In genomic region chr9:136694163-136694864, GRCh38 we compare ENCODE assay signal across 8 cellular contexts. TPM values are rescaled to one million over a fixed set of nuclear protein-coding genes. Genes with fewer than 3 reads are reported as not detected.
DNase-seq lines count a peak whose midpoint lies in the region; ATAC-seq, FAIRE-seq and TF ChIP-seq lines count a peak whose summit lies in the region.

No MANE protein-coding gene starts in this region.

- POLR2A ChIA-PET in endothelial cell of umbilical vein (lab: Charles Lee), result no interaction called here

- intact Hi-C loops in endothelial cell of umbilical vein (cut with micrococcal nuclease) (loop anchor here (1.0 kb wide), 1 partner anchor 209 kb away; no protein-coding TSS in a partner anchor), natural killer cell (cut with micrococcal nuclease) (no loop called here)

- H3K4me3 Mint-ChIP-seq in natural killer cell, result no peak overlapping the region

- no TSS peak for BruUV-seq in endothelial cell of umbilical vein (replicated peaks; lab: Mats Ljungman, UMichigan)

- peak; percentile 64 to 67 (median 64) for ATAC-seq in natural killer cell
- no peak for ATAC-seq in HG03097 (IDR thresholded peaks at IDR 0.05; ENCODE audit: low FRiP score, unreplicated experiment)

- CTCF ChIA-PET in endothelial cell of umbilical vein (lab: Charles Lee), result interaction anchor here (0.7 to 1.6 kb wide), 10 partner anchors 8 to 210 kb away, joined by 3 to 6 read pairs (median 4); no protein-coding TSS in a partner anchor

- no peak overlapping the region for H3K27ac Mint-ChIP-seq in natural killer cell

- no peaks in the 10 kb centered on the region for H4K20me1 ChIP-seq in endothelial cell of umbilical vein (replicated peaks; ENCODE audit: control insufficient read depth, extremely low read depth, insufficient read depth, low read length)

- H3K4me3 ChIP-seq in AG10803 (ENCODE audit: low read length) (no peak overlapping the region), GM12875 (ENCODE audit: low read depth, low read length) (no peak overlapping the region), SJCRH30 (no peak overlapping the region), endothelial cell of umbilical vein (replicated peaks in 1 of 3; ENCODE audit: insufficient read depth in 1 of 3, low read depth in 1 of 3, low read length in 3 of 3) (no peak overlapping the region)

- no peaks in the 10 kb centered on the region for H3K9me3 Mint-ChIP-seq in natural killer cell

- peaks cover 6 to 12% of the 10 kb centered on the region in 2 donors for H3K27me3 Mint-ChIP-seq in natural killer cell (ENCODE audit: low read depth in 2 of 2)

- no peaks in the 10 kb centered on the region for H3K4me1 Mint-ChIP-seq in natural killer cell

- no peak overlapping the region for H3K4me2 ChIP-seq in endothelial cell of umbilical vein (ENCODE audit: insufficient read depth, low read length)

- dilution Hi-C loops in endothelial cell of umbilical vein (cut with MboI; ENCODE audit: extremely low pct_ligation_motif_present, low sequenced_read_pairs), result no loop called here

- DNase-seq in AG10803 (ENCODE audit: low read depth) (peak; percentile 20), SJCRH30 (peak; percentile 66 to 76), endothelial cell of umbilical vein (ENCODE audit: low read depth, low spot score) (peak; percentile 61), natural killer cell (no peak), NCI-H510A (lab: John Stamatoyannopoulos, UW) (no peak), midbrain (lab: John Stamatoyannopoulos, UW) (no peak)

- H3K9ac ChIP-seq in endothelial cell of umbilical vein (replicated peaks; ENCODE audit: extremely low read depth, insufficient read depth, low read length), result no peak overlapping the region

- H3K27ac ChIP-seq in SJCRH30 (no peak overlapping the region), endothelial cell of umbilical vein (ENCODE audit: insufficient read depth, low read depth, low read length) (no peak overlapping the region)

- H3K9me3 ChIP-seq in SJCRH30 (replicated peaks), result no peaks in the 10 kb centered on the region
- H3K9me3 ChIP-seq in endothelial cell of umbilical vein (replicated peaks; ENCODE audit: control insufficient read depth, insufficient read depth, low read length), result no peaks in the 10 kb centered on the region

- peaks cover 40% of the 10 kb centered on the region for H3K4me1 ChIP-seq in SJCRH30
- H3K4me1 ChIP-seq in endothelial cell of umbilical vein (ENCODE audit: control insufficient read depth, extremely low read depth, insufficient read depth, low read length), result peaks cover 6% of the 10 kb centered on the region

- peaks cover 29% of the 10 kb centered on the region for H3K27me3 ChIP-seq in SJCRH30
- no peaks in the 10 kb centered on the region for H3K27me3 ChIP-seq in endothelial cell of umbilical vein (ENCODE audit: control insufficient read depth in 2 of 2, insufficient read depth in 2 of 2, low read length in 2 of 2)

- TF ChIP-seq POLR2A in endothelial cell of umbilical vein (IDR thresholded peaks at IDR 0.05; ENCODE audit: low read depth, low read length), result no peak

- no peaks in the 10 kb centered on the region for H3K9me1 ChIP-seq in endothelial cell of umbilical vein (replicated peaks; ENCODE audit: control insufficient read depth, extremely low read depth, insufficient read depth, low read length)

- peak; percentile 24 for FAIRE-seq in endothelial cell of umbilical vein (lab: Jason Lieb, UNC)

- H3K36me3 ChIP-seq in SJCRH30, result no peaks in the 10 kb centered on the region
- H3K36me3 ChIP-seq in endothelial cell of umbilical vein (ENCODE audit: control insufficient read depth in 2 of 2, extremely low read depth in 1 of 2, insufficient read depth in 2 of 2, low read length in 2 of 2), result no peaks in the 10 kb centered on the region

- no peaks in the 10 kb centered on the region for H3K36me3 Mint-ChIP-seq in natural killer cell

- TF ChIP-seq CTCF in AG10803 (conservative IDR thresholded peaks at IDR 0.05; ENCODE audit: low read length) (peak; percentile 64), GM12875 (IDR thresholded peaks at IDR 0.05; ENCODE audit: borderline replicate concordance, insufficient read depth, low read depth, low read length) (peak; percentile 70), endothelial cell of umbilical vein (IDR thresholded peaks at IDR 0.05; ENCODE audit: extremely low read depth in 1 of 2, insufficient read depth in 1 of 2, low read depth in 1 of 2, low read length in 2 of 2) (peak; percentile 75 to 89), natural killer cell (IDR thresholded peaks at IDR 0.05) (no peak)

- no peak overlapping the region for H2AFZ ChIP-seq in endothelial cell of umbilical vein (ENCODE audit: low read depth, low read length)

- H3K79me2 ChIP-seq in endothelial cell of umbilical vein (ENCODE audit: control insufficient read depth, insufficient read depth, low read length), result no peaks in the 10 kb centered on the region

TF ChIP-seq in endothelial cell of umbilical vein, 7 proteins besides CTCF, POLR2A, EP300 and RAD21:
- TF ChIP-seq POLR2AphosphoS5 (IDR thresholded peaks at IDR 0.05; ENCODE audit: insufficient read depth, low read depth, low read length) (no peak), GATA2 (IDR thresholded peaks at IDR 0.05; ENCODE audit: insufficient read depth, insufficient read length, low read depth, low read length) (no peak), MAX (IDR thresholded peaks at IDR 0.05; ENCODE audit: insufficient read depth, insufficient read length) (no peak)

RNA-seq across cellular contexts. Expression of gene AGPAT2, which starts 7.1 kb away (rescaled TPM):
- 11.2 and 11.8 TPM in 2 replicates for total RNA-seq in SJCRH30 (2014; rRNA removed; shearing (Covaris generic))
- total RNA-seq in endothelial cell of umbilical vein (43.0 and 45.5 TPM in 2 replicates), natural killer cell (10 to 100 TPM; 10.3 to 19.4 (median 12.0) TPM)
- 55.3 and 72.1 TPM in 2 replicates for polyA plus RNA-seq in endothelial cell of umbilical vein
- polyA plus RNA-seq in endothelial cell of umbilical vein (2011; cell fraction: cytosol; rRNA removed), result 31.4 and 42.0 TPM in 2 replicates
- polyA plus RNA-seq in endothelial cell of umbilical vein (2011; cell fraction: nucleus; rRNA removed), result 33.3 and 33.9 TPM in 2 replicates
- 26.9 and 34.8 TPM in 2 replicates for polyA plus RNA-seq in endothelial cell of umbilical vein (2012)
- polyA minus RNA-seq in endothelial cell of umbilical vein, result 25.6 and 28.5 TPM in 2 replicates
- 92.9 TPM for polyA minus RNA-seq in endothelial cell of umbilical vein (2011; cell fraction: cytosol; rRNA and poly(A)+ RNA removed)
- polyA minus RNA-seq in endothelial cell of umbilical vein (2011; cell fraction: nucleus; rRNA and poly(A)+ RNA removed), result 9.0 and 14.7 TPM in 2 replicates

RNA-seq across cellular contexts. Expression of gene DIPK1B, which starts 18.1 kb away (rescaled TPM):
- 5.0 and 6.1 TPM in 2 replicates for total RNA-seq in SJCRH30 (2014; rRNA removed; shearing (Covaris generic))
- total RNA-seq in endothelial cell of umbilical vein (242 and 253 TPM in 2 replicates), natural killer cell (under 1 TPM in 2 of 3 donors, not detected in 1; 0.31 to 0.39 TPM)
- polyA plus RNA-seq in endothelial cell of umbilical vein, result 441 and 642 TPM in 2 replicates
- polyA plus RNA-seq in endothelial cell of umbilical vein (2011; cell fraction: cytosol; rRNA removed), result 200 and 310 TPM in 2 replicates
- polyA plus RNA-seq in endothelial cell of umbilical vein (2011; cell fraction: nucleus; rRNA removed), result 230 and 265 TPM in 2 replicates
- 68.8 and 103 TPM in 2 replicates for polyA plus RNA-seq in endothelial cell of umbilical vein (2012)
- 152 and 193 TPM in 2 replicates for polyA minus RNA-seq in endothelial cell of umbilical vein
- not detected for polyA minus RNA-seq in endothelial cell of umbilical vein (2011; cell fraction: cytosol; rRNA and poly(A)+ RNA removed)
- 53.0 and 89.3 TPM in 2 replicates for polyA minus RNA-seq in endothelial cell of umbilical vein (2011; cell fraction: nucleus; rRNA and poly(A)+ RNA removed)

RNA-seq across cellular contexts. Expression of gene EGFL7, which starts 31.6 kb away (rescaled TPM):
- total RNA-seq in SJCRH30 (2014; rRNA removed; shearing (Covaris generic)), result 0.71 and 0.81 TPM in 2 replicates
- 1,042 and 1,043 TPM in 2 replicates for total RNA-seq in endothelial cell of umbilical vein
- 1,377 and 1,605 TPM in 2 replicates for polyA plus RNA-seq in endothelial cell of umbilical vein
- polyA plus RNA-seq in endothelial cell of umbilical vein (2011; cell fraction: cytosol; rRNA removed), result 566 and 776 TPM in 2 replicates
- polyA plus RNA-seq in endothelial cell of umbilical vein (2011; cell fraction: nucleus; rRNA removed), result 1,080 and 1,467 TPM in 2 replicates
- polyA plus RNA-seq in endothelial cell of umbilical vein (2012), result 359 and 413 TPM in 2 replicates
- 208 and 351 TPM in 2 replicates for polyA minus RNA-seq in endothelial cell of umbilical vein
- 15.5 TPM for polyA minus RNA-seq in endothelial cell of umbilical vein (2011; cell fraction: cytosol; rRNA and poly(A)+ RNA removed)
- 236 and 523 TPM in 2 replicates for polyA minus RNA-seq in endothelial cell of umbilical vein (2011; cell fraction: nucleus; rRNA and poly(A)+ RNA removed)
- total RNA-seq in natural killer cell, result under 1 TPM; 0.28 to 0.47 (median 0.29) TPM

RNA-seq across cellular contexts. Expression of gene LCN10, which starts 48.4 kb away (rescaled TPM):
- total RNA-seq in SJCRH30 (2014; rRNA removed; shearing (Covaris generic)), result 0.10 TPM in 1 of 2 replicates, not detected in the other
- total RNA-seq in endothelial cell of umbilical vein, result not detected in 2 replicates
- polyA plus RNA-seq in endothelial cell of umbilical vein, result not detected in 2 replicates
- polyA plus RNA-seq in endothelial cell of umbilical vein (2011; cell fraction: cytosol; rRNA removed), result not detected in 2 replicates
- polyA plus RNA-seq in endothelial cell of umbilical vein (2011; cell fraction: nucleus; rRNA removed), result 0.05 and 0.27 TPM in 2 replicates
- polyA plus RNA-seq in endothelial cell of umbilical vein (2012), result not detected in 2 replicates
- not detected in 2 replicates for polyA minus RNA-seq in endothelial cell of umbilical vein
- not detected for polyA minus RNA-seq in endothelial cell of umbilical vein (2011; cell fraction: cytosol; rRNA and poly(A)+ RNA removed)
- polyA minus RNA-seq in endothelial cell of umbilical vein (2011; cell fraction: nucleus; rRNA and poly(A)+ RNA removed), result not detected in 2 replicates
- not detected for total RNA-seq in natural killer cell

RNA-seq across cellular contexts. Expression of gene LCN6, which starts 54.0 kb away (rescaled TPM):
- total RNA-seq in SJCRH30 (2014; rRNA removed; shearing (Covaris generic)), result not detected in 2 replicates
- total RNA-seq in endothelial cell of umbilical vein (not detected in 2 replicates), natural killer cell (not detected)
- 0.17 TPM in 1 of 2 replicates, not detected in the other for polyA plus RNA-seq in endothelial cell of umbilical vein
- polyA plus RNA-seq in endothelial cell of umbilical vein (2011; cell fraction: cytosol; rRNA removed), result not detected in 2 replicates
- polyA plus RNA-seq in endothelial cell of umbilical vein (2011; cell fraction: nucleus; rRNA removed), result not detected in 2 replicates
- polyA plus RNA-seq in endothelial cell of umbilical vein (2012), result not detected in 2 replicates
- not detected in 2 replicates for polyA minus RNA-seq in endothelial cell of umbilical vein
- polyA minus RNA-seq in endothelial cell of umbilical vein (2011; cell fraction: cytosol; rRNA and poly(A)+ RNA removed), result not detected
- polyA minus RNA-seq in endothelial cell of umbilical vein (2011; cell fraction: nucleus; rRNA and poly(A)+ RNA removed), result not detected in 2 replicates

Comparison
In these comparisons a context has a peak if more than half of its experiments do, and no peak if none do; other contexts are left out.
1. DNase-seq: peak in AG10803 (single experiment), SJCRH30 (2 of 2) and endothelial cell of umbilical vein (single experiment); none in natural killer cell (single experiment), NCI-H510A (single experiment) and midbrain (single experiment).
2. RNA of gene DIPK1B, which starts 18.1 kb away (total RNA-seq): 242 to 253 TPM in endothelial cell of umbilical vein; 5.0 to 6.1 TPM in SJCRH30 and 0.31 to 0.39 TPM in natural killer cell; every median in the first group is over 10 times any median in the second.
3. RNA of gene EGFL7, which starts 31.6 kb away (total RNA-seq): 1,042 to 1,043 TPM in endothelial cell of umbilical vein; 0.71 to 0.81 TPM in SJCRH30 and 0.28 to 0.47 TPM in natural killer cell; every median in the first group is over 100 times any median in the second.